In the genomic region with DNA sequence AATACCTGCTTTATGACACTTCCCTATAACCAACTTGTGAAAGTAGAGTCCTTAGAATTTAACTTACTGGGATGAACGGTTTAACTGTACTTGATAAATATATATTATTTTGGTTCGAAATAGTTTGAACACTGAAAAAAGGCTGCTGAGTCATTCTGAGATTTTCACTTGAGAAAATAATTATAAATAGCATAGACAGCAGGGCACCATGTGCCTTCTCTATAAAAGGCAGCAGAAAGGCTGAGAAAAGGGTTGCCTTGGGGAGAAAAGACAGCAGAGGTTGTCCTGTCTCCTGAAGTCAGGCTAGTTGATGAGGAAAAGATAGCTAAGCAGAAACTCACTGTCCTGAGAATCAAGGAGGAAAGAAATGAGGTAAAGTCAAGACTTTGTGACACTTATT, we compare ENCODE assay signal across 1 cellular context.
TF ChIP-seq lines count a peak whose summit lies in the region.

No MANE protein-coding gene starts in this region.

TF ChIP-seq in GM12878, 131 proteins besides CTCF, POLR2A, EP300 and RAD21 (continued from another document):
- TF ChIP-seq, protein P1, sequence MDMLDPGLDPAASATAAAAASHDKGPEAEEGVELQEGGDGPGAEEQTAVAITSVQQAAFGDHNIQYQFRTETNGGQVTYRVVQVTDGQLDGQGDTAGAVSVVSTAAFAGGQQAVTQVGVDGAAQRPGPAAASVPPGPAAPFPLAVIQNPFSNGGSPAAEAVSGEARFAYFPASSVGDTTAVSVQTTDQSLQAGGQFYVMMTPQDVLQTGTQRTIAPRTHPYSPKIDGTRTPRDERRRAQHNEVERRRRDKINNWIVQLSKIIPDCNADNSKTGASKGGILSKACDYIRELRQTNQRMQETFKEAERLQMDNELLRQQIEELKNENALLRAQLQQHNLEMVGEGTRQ (IDR thresholded peaks at IDR 0.05; ENCODE audit: borderline replicate concordance, low read depth, low read length), result no peak; the same call in 1 of the 2 replicates
- no peak for TF ChIP-seq RCOR1 (conservative IDR thresholded peaks at IDR 0.05; ENCODE audit: low read depth, low read length)
- TF ChIP-seq KAT2A (conservative IDR thresholded peaks at IDR 0.05; ENCODE audit: control insufficient read depth, low read depth, low read length), result no peak
- peak; percentile 79; the same call in 1 of the 2 replicates for TF ChIP-seq MXI1 (IDR thresholded peaks at IDR 0.05; ENCODE audit: low read depth, low read length)
